ENCODE assay signal across 16 cellular contexts in genomic region chr9:69396759-69397158, GRCh38.
"Had no signal": no experiment of that assay in that cellular context is flagged by ENCODE, and none has a peak within 500 bp of the region (broad histone marks: within the 10 kb centered on the region; RNA-seq: fewer than 3 reads in every experiment).

No MANE protein-coding gene starts in this region.

- H3K27ac ChIP-seq: epithelial cell of prostate, spleen, tibial nerve, WERI-Rb-1 had no signal

- H3K27me3 ChIP-seq: spleen, tibial nerve had no signal

- H3K36me3 Mint-ChIP-seq: activated naive CD4-positive, alpha-beta T cell treated with anti-CD3 and anti-CD28 coated beads, Interleukin-2, amount 50 U/mL, for 72 hours; brain; memory B cell had no signal

- H3K4me1 ChIP-seq: spleen had no signal

- H3K4me3 Mint-ChIP-seq: memory B cell, nephron progenitor cell had no signal

- H3K36me3 ChIP-seq: spleen, tibial nerve, WERI-Rb-1 had no signal

- DNase-seq: activated CD4-positive, alpha-beta T cell treated with anti-CD3 and anti-CD28 coated beads for 1 hour; activated gamma-delta T cell treated with Interleukin-2 at 50 U/mL for 16 hours; activated T-cell treated with anti-CD3 and anti-CD28 coated beads, Interleukin-2, amount 50 U/mL, for 1 hour; aorta; kidney glomerular epithelial cell; nephron progenitor cell; SK-N-SH; spleen; stimulated activated CD4-positive, alpha-beta T cell treated with anti-CD3 and anti-CD28 coated beads, Interleukin-4, amount 100 ng/mL, for 1 hour; stimulated activated naive CD4-positive, alpha-beta T cell treated with Interleukin-2 at 50 U/mL for 16 hours; WERI-Rb-1 had no signal

- H3K9me3 Mint-ChIP-seq: activated naive CD4-positive, alpha-beta T cell treated with anti-CD3 and anti-CD28 coated beads, Interleukin-2, amount 50 U/mL, for 72 hours had no signal

- ATAC-seq: activated naive CD4-positive, alpha-beta T cell treated with anti-CD3 and anti-CD28 coated beads, Interleukin-2, amount 50 U/mL, for 72 hours had no signal

- H3K9me3 ChIP-seq: SK-N-SH, spleen, tibial nerve had no signal

- H3K4me1 Mint-ChIP-seq: memory B cell had no signal

- H3K27ac Mint-ChIP-seq: activated naive CD4-positive, alpha-beta T cell treated with anti-CD3 and anti-CD28 coated beads, Interleukin-2, amount 50 U/mL, for 72 hours; memory B cell; nephron progenitor cell had no signal

- H3K4me3 ChIP-seq: spleen, tibial nerve had no signal
